1 cellular context compared by ENCODE assay signal in the genomic region with DNA sequence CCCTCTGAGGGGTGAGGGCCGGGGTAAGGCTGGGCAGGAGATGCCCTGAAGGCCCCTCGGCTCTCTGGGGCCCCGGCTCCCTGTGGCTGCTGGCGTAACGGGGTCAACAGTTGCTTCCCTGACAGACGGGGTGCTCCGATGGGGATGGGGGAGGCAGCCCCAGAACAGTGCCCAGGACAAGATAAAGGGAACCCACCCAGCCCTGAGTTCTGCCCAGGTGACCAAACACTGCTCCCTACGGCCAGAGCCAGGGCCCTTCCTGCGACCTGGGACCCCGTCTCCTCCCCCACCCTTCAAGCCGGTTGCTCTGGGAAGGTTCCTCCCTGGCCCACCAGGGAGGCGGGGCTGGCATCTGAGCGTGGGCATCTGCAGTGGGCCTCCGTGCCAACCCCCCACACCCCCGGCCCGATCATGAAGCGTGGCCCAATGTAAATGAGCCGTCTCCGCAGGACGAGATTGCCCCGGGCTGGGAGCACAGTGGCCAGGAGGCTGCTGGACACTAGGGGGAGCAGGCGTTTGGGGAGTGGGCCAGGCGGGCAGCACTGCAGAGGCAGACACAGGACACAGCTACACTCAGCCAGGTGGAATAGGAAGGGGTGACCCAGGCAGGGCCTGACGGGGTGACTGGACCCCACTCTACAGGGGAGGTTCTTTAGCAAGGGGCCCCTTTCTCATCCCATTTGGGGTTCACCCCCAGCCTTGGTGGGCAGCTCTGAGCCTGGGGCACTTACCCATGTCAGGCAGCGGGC.
TF ChIP-seq lines count a peak whose summit lies in the region.

No MANE protein-coding gene starts in this region.

TF ChIP-seq in SK-N-SH treated with all-trans-retinoic acid at 6 μM for 48 hours, 23 proteins besides CTCF, POLR2A, EP300 and RAD21 (continued from another document):
- TF ChIP-seq POU6F1 (CRISPR knock-in tag; IDR thresholded peaks at IDR 0.05; ENCODE audit: borderline replicate concordance, low read depth) (no peak), RARB (CRISPR knock-in tag; IDR thresholded peaks at IDR 0.05) (no peak), ZC3H10 (CRISPR knock-in tag; IDR thresholded peaks at IDR 0.05) (no peak), ARNTL (CRISPR knock-in tag; IDR thresholded peaks at IDR 0.05; ENCODE audit: borderline replicate concordance, low read depth) (no peak), TCF4 (CRISPR knock-in tag; IDR thresholded peaks at IDR 0.05; ENCODE audit: borderline replicate concordance) (no peak), ISL1 (CRISPR knock-in tag; IDR thresholded peaks at IDR 0.05) (no peak), ZNF70 (CRISPR knock-in tag; IDR thresholded peaks at IDR 0.05) (no peak), PPARA (CRISPR knock-in tag; IDR thresholded peaks at IDR 0.05; ENCODE audit: borderline replicate concordance) (no peak), ZFP3 (CRISPR knock-in tag; IDR thresholded peaks at IDR 0.05) (no peak), TOX (CRISPR knock-in tag; IDR thresholded peaks at IDR 0.05; ENCODE audit: borderline replicate concordance) (no peak)
- TF ChIP-seq, protein P1, sequence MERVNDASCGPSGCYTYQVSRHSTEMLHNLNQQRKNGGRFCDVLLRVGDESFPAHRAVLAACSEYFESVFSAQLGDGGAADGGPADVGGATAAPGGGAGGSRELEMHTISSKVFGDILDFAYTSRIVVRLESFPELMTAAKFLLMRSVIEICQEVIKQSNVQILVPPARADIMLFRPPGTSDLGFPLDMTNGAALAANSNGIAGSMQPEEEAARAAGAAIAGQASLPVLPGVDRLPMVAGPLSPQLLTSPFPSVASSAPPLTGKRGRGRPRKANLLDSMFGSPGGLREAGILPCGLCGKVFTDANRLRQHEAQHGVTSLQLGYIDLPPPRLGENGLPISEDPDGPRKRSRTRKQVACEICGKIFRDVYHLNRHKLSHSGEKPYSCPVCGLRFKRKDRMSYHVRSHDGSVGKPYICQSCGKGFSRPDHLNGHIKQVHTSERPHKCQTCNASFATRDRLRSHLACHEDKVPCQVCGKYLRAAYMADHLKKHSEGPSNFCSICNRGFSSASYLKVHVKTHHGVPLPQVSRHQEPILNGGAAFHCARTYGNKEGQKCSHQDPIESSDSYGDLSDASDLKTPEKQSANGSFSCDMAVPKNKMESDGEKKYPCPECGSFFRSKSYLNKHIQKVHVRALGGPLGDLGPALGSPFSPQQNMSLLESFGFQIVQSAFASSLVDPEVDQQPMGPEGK (CRISPR knock-in tag; IDR thresholded peaks at IDR 0.05; ENCODE audit: borderline replicate concordance), result no peak
- TF ChIP-seq, protein P2, sequence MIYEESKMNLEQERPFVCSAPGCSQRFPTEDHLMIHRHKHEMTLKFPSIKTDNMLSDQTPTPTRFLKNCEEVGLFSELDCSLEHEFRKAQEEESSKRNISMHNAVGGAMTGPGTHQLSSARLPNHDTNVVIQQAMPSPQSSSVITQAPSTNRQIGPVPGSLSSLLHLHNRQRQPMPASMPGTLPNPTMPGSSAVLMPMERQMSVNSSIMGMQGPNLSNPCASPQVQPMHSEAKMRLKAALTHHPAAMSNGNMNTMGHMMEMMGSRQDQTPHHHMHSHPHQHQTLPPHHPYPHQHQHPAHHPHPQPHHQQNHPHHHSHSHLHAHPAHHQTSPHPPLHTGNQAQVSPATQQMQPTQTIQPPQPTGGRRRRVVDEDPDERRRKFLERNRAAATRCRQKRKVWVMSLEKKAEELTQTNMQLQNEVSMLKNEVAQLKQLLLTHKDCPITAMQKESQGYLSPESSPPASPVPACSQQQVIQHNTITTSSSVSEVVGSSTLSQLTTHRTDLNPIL (CRISPR knock-in tag; IDR thresholded peaks at IDR 0.05; ENCODE audit: low read depth), result no peak
